Comparison of ENCODE assay signal across 8 cellular contexts in genomic region chr12:1594045-1594294, GRCh38. TPM values are rescaled to one million over a fixed set of nuclear protein-coding genes. Genes with fewer than 3 reads are reported as not detected.
DNase-seq lines count a peak whose midpoint lies in the region; ATAC-seq and TF ChIP-seq lines count a peak whose summit lies in the region.

No MANE protein-coding gene starts in this region.

- peaks cover 18% of the 10 kb centered on the region for H3K27me3 Mint-ChIP-seq in endothelial cell (ENCODE audit: unreplicated experiment)

- H3K9me3 ChIP-seq in ES-I3 (ENCODE audit: control insufficient read depth, insufficient read depth, low read length), result no peaks in the 10 kb centered on the region
- no peaks in the 10 kb centered on the region for H3K9me3 ChIP-seq in upper lobe of right lung

- no peaks in the 10 kb centered on the region for H3K27me3 ChIP-seq in upper lobe of right lung

- DNase-seq in RWPE1 (ENCODE audit: low spot score) (peak; percentile 46), coronary artery (ENCODE audit: low spot score) (no peak), lung microvascular endothelial cell (ENCODE audit: low read depth in 2 of 2) (peak; percentile 58 to 72), upper lobe of right lung (peak; percentile 88), endothelial cell (ENCODE audit: low spot score) (no peak)

- H3K9me3 Mint-ChIP-seq in endothelial cell (ENCODE audit: unreplicated experiment), result no peaks in the 10 kb centered on the region

- peaks cover 12% of the 10 kb centered on the region for H3K36me3 Mint-ChIP-seq in endothelial cell (ENCODE audit: low read depth, unreplicated experiment)

- no peaks in the 10 kb centered on the region for H3K36me3 ChIP-seq in ES-I3 (ENCODE audit: insufficient read depth, low read length)
- H3K36me3 ChIP-seq in upper lobe of right lung, result no peaks in the 10 kb centered on the region

- peak overlapping the region; percentile 55; the same call in 1 of the 2 replicates for H3K9ac ChIP-seq in ES-I3 (ENCODE audit: low read depth, low read length)

- TF ChIP-seq CTCF in RWPE1 (conservative IDR thresholded peaks at IDR 0.05; ENCODE audit: low read depth) (no peak), coronary artery (IDR thresholded peaks at IDR 0.05) (no peak), upper lobe of right lung (IDR thresholded peaks at IDR 0.05) (no peak), endothelial cell (IDR thresholded peaks at IDR 0.05; ENCODE audit: unreplicated experiment) (no peak)

- H3K27ac Mint-ChIP-seq in endothelial cell (ENCODE audit: unreplicated experiment), result no peak overlapping the region

- POLR2A ChIA-PET in RWPE1 (lab: Yijun Ruan, JAX; ENCODE audit: low non-redundant PET), result no interaction called here

- no peak overlapping the region for H3K4me3 Mint-ChIP-seq in endothelial cell (ENCODE audit: unreplicated experiment)

- H3K27ac ChIP-seq in RWPE1, result peak overlapping the region; percentile 92
- peak overlapping the region; percentile 59 to 94 for H3K27ac ChIP-seq in coronary artery
- H3K27ac ChIP-seq in upper lobe of right lung, result peak overlapping the region; percentile 74

- H3K4me1 ChIP-seq in ES-I3 (ENCODE audit: insufficient read depth, low read length) (peaks cover 18% of the 10 kb centered on the region), upper lobe of right lung (peaks cover 38% of the 10 kb centered on the region)

- peaks cover 46% of the 10 kb centered on the region for H3K4me1 Mint-ChIP-seq in endothelial cell (ENCODE audit: unreplicated experiment)

- CTCF ChIA-PET in RWPE1 (lab: Yijun Ruan, JAX), result interaction anchor here (0.7 to 1.1 kb wide), 2 partner anchors 11 to 402 kb away, joined by 3 to 8 read pairs; no protein-coding TSS in a partner anchor

- intact Hi-C loops in upper lobe of right lung (cut with DNase I), result no loop called here

- H3K4me3 ChIP-seq in coronary artery, result peak overlapping the region; percentile 94
- peak overlapping the region; percentile 89 for H3K4me3 ChIP-seq in upper lobe of right lung

- ATAC-seq in GM19452 (IDR thresholded peaks at IDR 0.05; ENCODE audit: unreplicated experiment) (peak; percentile 51), HG03457 (IDR thresholded peaks at IDR 0.05; ENCODE audit: unreplicated experiment) (peak; percentile 38), upper lobe of right lung (peak; percentile 80)

RNA-seq across cellular contexts. Expression of gene FBXL14, which starts 0.4 kb away (rescaled TPM):
- total RNA-seq in lung microvascular endothelial cell (10.2 and 15.5 TPM in 2 replicates), upper lobe of right lung (17.3 TPM), endothelial cell (ENCODE audit: unreplicated experiment) (14.7 TPM)

RNA-seq across cellular contexts. Expression of gene WNT5B, which starts 35.1 kb away (rescaled TPM):
- total RNA-seq in lung microvascular endothelial cell (0.20 and 0.22 TPM in 2 replicates), upper lobe of right lung (2.3 TPM), endothelial cell (ENCODE audit: unreplicated experiment) (7.5 TPM)

Comparison
In these comparisons a context has a peak if more than half of its experiments do, and no peak if none do; other contexts are left out.
1. DNase-seq: peak in RWPE1 (single experiment), lung microvascular endothelial cell (2 of 2) and upper lobe of right lung (single experiment); none in coronary artery (single experiment) and endothelial cell (single experiment).
2. Peak in every context shown above with its lines, with median percentiles within 50 percentile points of each other: ATAC-seq and H3K27ac ChIP-seq.